ENCODE assay signal across 8 cellular contexts in genomic region chr1:51296379-51297357, GRCh38. TPM values are rescaled to one million over a fixed set of nuclear protein-coding genes. Genes with fewer than 3 reads are reported as not detected.
DNase-seq lines count a peak whose midpoint lies in the region; ATAC-seq and TF ChIP-seq lines count a peak whose summit lies in the region.

No MANE protein-coding gene starts in this region.

- POLR2A ChIA-PET in activated naive CD8-positive, alpha-beta T cell treated with anti-CD3 and anti-CD28 coated beads, Interleukin-2, amount 10 ng/mL, durations not matched to agents 7 days and 5 days (lab: Charles Lee): interaction anchor here (0.7 to 1.7 kb wide), 4 partner anchors 9 to 717 kb away, joined by 3 to 8 read pairs (median 4); partner anchors contain the start of gene RNF11

- H3K27me3 ChIP-seq in heart right ventricle (no peaks in the 10 kb centered on the region), prostate gland (replicated peaks; ENCODE audit: insufficient read depth) (no peaks in the 10 kb centered on the region), upper lobe of right lung (no peaks in the 10 kb centered on the region)

- no peaks in the 10 kb centered on the region for H3K36me3 ChIP-seq in heart right ventricle
- H3K36me3 ChIP-seq in prostate gland: no peaks in the 10 kb centered on the region
- no peaks in the 10 kb centered on the region for H3K36me3 ChIP-seq in upper lobe of right lung

- WGBS in heart right ventricle, 2 donors: 18 to 20% methylated on average over 33 of the region's 33 CpGs
- WGBS in prostate gland: 21% methylated on average over 33 of the region's 33 CpGs

- peaks cover 1% of the 10 kb centered on the region for H3K36me3 Mint-ChIP-seq in activated naive CD8-positive, alpha-beta T cell treated with anti-CD3 and anti-CD28 coated beads, Interleukin-2, amount 10 ng/mL, durations not matched to agents 7 days and 5 days

- peak; percentile 90 to 99 (median 97) for TF ChIP-seq CTCF in heart right ventricle (IDR thresholded peaks at IDR 0.05)
- TF ChIP-seq CTCF in prostate gland (IDR thresholded peaks at IDR 0.05): peak; percentile 90 to 93 (median 92)
- TF ChIP-seq CTCF in upper lobe of right lung (IDR thresholded peaks at IDR 0.05): peak; percentile 93

- TF ChIP-seq POLR2A in prostate gland (IDR thresholded peaks at IDR 0.05): no peak

- peak overlapping the region; percentile 77 for H3K4me3 Mint-ChIP-seq in activated naive CD8-positive, alpha-beta T cell treated with anti-CD3 and anti-CD28 coated beads, Interleukin-2, amount 10 ng/mL, durations not matched to agents 7 days and 5 days

- H3K4me3 ChIP-seq in heart right ventricle (peak overlapping the region in 9 of 10 donors; percentile 39 to 61 (median 52)), prostate gland (peak overlapping the region; percentile 20 to 21), upper lobe of right lung (peak overlapping the region; percentile 55)

- H3K9me3 ChIP-seq in heart right ventricle (no peaks in the 10 kb centered on the region), prostate gland (no peaks in the 10 kb centered on the region), upper lobe of right lung (no peaks in the 10 kb centered on the region)

- H3K4me1 ChIP-seq in heart right ventricle (peaks cover 3 to 18% (median 12%) of the 10 kb centered on the region in 9 donors), prostate gland (replicated peaks) (no peaks in the 10 kb centered on the region), upper lobe of right lung (peaks cover 9% of the 10 kb centered on the region)

- no peaks in the 10 kb centered on the region for H3K27me3 Mint-ChIP-seq in activated naive CD8-positive, alpha-beta T cell treated with anti-CD3 and anti-CD28 coated beads, Interleukin-2, amount 10 ng/mL, durations not matched to agents 7 days and 5 days

- H3K27ac ChIP-seq in heart right ventricle: peak overlapping the region in 5 of 10 donors; percentile 10 to 64 (median 25)
- peak overlapping the region; percentile 17 to 21 for H3K27ac ChIP-seq in prostate gland
- H3K27ac ChIP-seq in upper lobe of right lung: peak overlapping the region; percentile 60

- peak overlapping the region; percentile 72 for H3K27ac Mint-ChIP-seq in activated naive CD8-positive, alpha-beta T cell treated with anti-CD3 and anti-CD28 coated beads, Interleukin-2, amount 10 ng/mL, durations not matched to agents 7 days and 5 days

- peak; percentile 74 for ATAC-seq in activated naive CD8-positive, alpha-beta T cell treated with anti-CD3 and anti-CD28 coated beads, Interleukin-2, amount 10 ng/mL, durations not matched to agents 7 days and 5 days (ENCODE audit: low read depth)
- ATAC-seq in heart right ventricle: peak; percentile 76 to 90 (median 86)
- peak; percentile 95 for ATAC-seq in upper lobe of right lung

- DNase-seq in DMS53 (lab: John Stamatoyannopoulos, UW) (peak; percentile 98), H4 (ENCODE audit: low spot score) (peak; percentile 80), NCI-H1105 (lab: John Stamatoyannopoulos, UW) (peak; percentile 73), SW 1271 (lab: John Stamatoyannopoulos, UW) (peak; percentile 25 to 51), heart right ventricle (peak; percentile 82 to 86), prostate gland (ENCODE audit: low spot score) (peak; percentile 78), upper lobe of right lung (peak; percentile 91)
- DNase-seq in activated naive CD8-positive, alpha-beta T cell treated with anti-CD3 and anti-CD28 coated beads, Interleukin-2, amount 10 ng/mL, durations not matched to agents 7 days and 5 days: peak; percentile 84

- peaks cover 31% of the 10 kb centered on the region for H3K4me1 Mint-ChIP-seq in activated naive CD8-positive, alpha-beta T cell treated with anti-CD3 and anti-CD28 coated beads, Interleukin-2, amount 10 ng/mL, durations not matched to agents 7 days and 5 days

- intact Hi-C loops in heart right ventricle (cut with DNase I) (loop anchor here in 6 of 10 donors (2.0 to 10.0 kb wide), 4 partner anchors 59 to 106 kb away; partner anchors contain the start of gene RNF11 (in 4 of the 6)), prostate gland (cut with DNase I) (loop anchor here (5.0 to 10.0 kb wide), 2 partner anchors 104 to 238 kb away; no protein-coding TSS in a partner anchor), upper lobe of right lung (cut with DNase I) (no loop called here)

- no peaks in the 10 kb centered on the region for H3K9me3 Mint-ChIP-seq in activated naive CD8-positive, alpha-beta T cell treated with anti-CD3 and anti-CD28 coated beads, Interleukin-2, amount 10 ng/mL, durations not matched to agents 7 days and 5 days

RNA-seq across cellular contexts. Expression of gene TTC39A, which starts 33.7 kb away (rescaled TPM):
- 0.83 and 3.5 TPM in 2 replicates for total RNA-seq in H4 (2014; rRNA removed; shearing (Covaris generic))
- not detected for total RNA-seq in activated naive CD8-positive, alpha-beta T cell treated with anti-CD3 and anti-CD28 coated beads, Interleukin-2, amount 10 ng/mL, durations not matched to agents 7 days and 5 days
- total RNA-seq in heart right ventricle (10 to 100 TPM; 14.3 to 38.7 (median 23.2) TPM), prostate gland (10 to 100 TPM; 65.0 to 78.4 TPM), upper lobe of right lung (42.1 TPM)
- polyA plus RNA-seq in heart right ventricle: 10 to 100 TPM in 1 of 2 donors, 1 to 10 TPM in 1; 4.3 to 14.0 TPM

Comparison
In these comparisons a context has a peak if more than half of its experiments do, and no peak if none do; other contexts are left out.
1. DNase-seq: peak in every context shown above with its lines; median percentile 98 in DMS53; 91 in upper lobe of right lung; 84 in activated naive CD8-positive, alpha-beta T cell treated with anti-CD3 and anti-CD28 coated beads, Interleukin-2, amount 10 ng/mL, durations not matched to agents 7 days and 5 days; 84 in heart right ventricle; 80 in H4; 78 in prostate gland; 73 in NCI-H1105; 38 in SW 1271.